Comparison of ENCODE assay signal across 1 cellular context in the genomic region with DNA sequence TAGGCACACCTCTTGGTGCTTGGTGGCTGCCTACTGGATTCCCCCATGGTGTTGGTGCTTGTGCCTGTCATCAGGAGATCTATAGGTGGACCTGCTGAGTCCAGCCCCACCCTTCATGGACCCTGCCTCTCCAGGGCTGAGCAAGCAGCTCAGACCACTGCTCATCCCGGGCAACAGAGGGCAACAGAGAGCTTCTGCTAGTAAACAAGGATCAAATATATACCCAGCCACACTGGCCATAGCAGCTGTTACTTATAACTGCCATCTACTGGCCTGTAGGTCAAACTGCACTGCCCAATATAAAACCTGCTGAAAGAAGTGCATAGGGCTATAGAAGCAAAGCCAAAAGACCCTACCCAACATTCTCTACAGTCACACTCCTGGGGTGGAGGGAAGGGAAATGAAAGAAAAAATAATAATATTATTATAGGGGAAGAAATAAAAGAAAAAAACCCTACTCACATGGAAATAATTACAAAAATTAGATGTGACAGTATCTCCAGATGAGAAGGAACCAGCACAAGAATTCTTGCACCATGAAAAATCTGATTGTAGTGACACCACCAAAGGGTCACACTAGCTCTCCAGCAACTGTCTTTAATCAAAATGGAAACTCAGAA.
A peak's percentile ranks its signal among the peaks of the same experiment; 100 is the strongest.
TF ChIP-seq lines count a peak whose summit lies in the region.

No MANE protein-coding gene starts in this region.

TF ChIP-seq in K562, 482 proteins besides CTCF, POLR2A, EP300 and RAD21 (continued from another document):
- TF ChIP-seq CREM (IDR thresholded peaks at IDR 0.05; ENCODE audit: low read depth) (peak; percentile 32; the same call in 1 of the 2 replicates), HCFC1 (IDR thresholded peaks at IDR 0.05; ENCODE audit: low read depth, low read length) (peak; percentile 33; the same call in 1 of the 2 replicates), SNAPC5 (CRISPR knock-in tag; IDR thresholded peaks at IDR 0.05) (no peak), DEAF1 (CRISPR knock-in tag; IDR thresholded peaks at IDR 0.05) (peak; percentile 64; the same call in 1 of the 2 replicates), DACH1 (IDR thresholded peaks at IDR 0.05; ENCODE audit: partially characterized antibody) (peak; percentile 58), SMC3 (conservative IDR thresholded peaks at IDR 0.05; ENCODE audit: insufficient read depth, low read depth, low read length) (peak; percentile 94), MITF (IDR thresholded peaks at IDR 0.05) (no peak), ADNP (tag; IDR thresholded peaks at IDR 0.05) (no peak), MYNN (IDR thresholded peaks at IDR 0.05) (0 out of 2 replicates have a peak, but pooled peaks have one; percentile 55), MYNN (CRISPR knock-in tag; IDR thresholded peaks at IDR 0.05) (no peak), FOXK2 (conservative IDR thresholded peaks at IDR 0.05 in 1 of 2, IDR thresholded peaks at IDR 0.05 in 1 of 2; ENCODE audit: low read depth in 2 of 2) (peak; percentile 97 to 98), FOXJ3 (CRISPR knock-in tag; IDR thresholded peaks at IDR 0.05) (peak; percentile 68; the same call in 1 of the 2 replicates), ARID2 (IDR thresholded peaks at IDR 0.05) (peak; percentile 32; the same call in 1 of the 2 replicates), CBX1 (IDR thresholded peaks at IDR 0.05; ENCODE audit: low read depth) (peak; percentile 64; the same call in 1 of the 2 replicates)
- TF ChIP-seq, protein P1, sequence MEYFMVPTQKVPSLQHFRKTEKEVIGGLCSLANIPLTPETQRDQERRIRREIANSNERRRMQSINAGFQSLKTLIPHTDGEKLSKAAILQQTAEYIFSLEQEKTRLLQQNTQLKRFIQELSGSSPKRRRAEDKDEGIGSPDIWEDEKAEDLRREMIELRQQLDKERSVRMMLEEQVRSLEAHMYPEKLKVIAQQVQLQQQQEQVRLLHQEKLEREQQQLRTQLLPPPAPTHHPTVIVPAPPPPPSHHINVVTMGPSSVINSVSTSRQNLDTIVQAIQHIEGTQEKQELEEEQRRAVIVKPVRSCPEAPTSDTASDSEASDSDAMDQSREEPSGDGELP (CRISPR knock-in tag; IDR thresholded peaks at IDR 0.05; ENCODE audit: borderline replicate concordance), result peak; percentile 85
